Comparison of ENCODE assay signal across 8 cellular contexts in genomic region chr20:23361651-23362391, GRCh38. TPM values are rescaled to one million over a fixed set of nuclear protein-coding genes. Genes with fewer than 3 reads are reported as not detected.
DNase-seq lines count a peak whose midpoint lies in the region; ATAC-seq and TF ChIP-seq lines count a peak whose summit lies in the region.

TSS of gene GZF1 (plus strand) at chr20:23362182. CDS start at chr20:23364384, 2,202 bp downstream.

- WGBS in psoas muscle, 3 donors, result 0% methylated on average over 65 to 94 of the region's 95 CpGs
- under 1% methylated on average over 95 of the region's 95 CpGs for WGBS in urinary bladder

- peak within 1 kb of the TSS; percentile 96 for H3K27ac ChIP-seq in angular gyrus (ENCODE audit: low read depth, low read length)
- peak within 1 kb of the TSS; percentile 99 for H3K27ac ChIP-seq in psoas muscle
- peak within 1 kb of the TSS; percentile 92 for H3K27ac ChIP-seq in urinary bladder (ENCODE audit: low read depth)

- H3K9me3 ChIP-seq in psoas muscle, result no peaks in the 10 kb centered on the region

- TF ChIP-seq POLR2A in GM18505 (IDR thresholded peaks at IDR 0.05; ENCODE audit: borderline replicate concordance, extremely low read depth, insufficient read depth, insufficient read length), result peak; percentile 85

- no peaks in the 10 kb centered on the region for H3K27me3 ChIP-seq in psoas muscle (ENCODE audit: insufficient read depth in 3 of 3, low read length in 2 of 3)

- ATAC-seq in GM18505 (IDR thresholded peaks at IDR 0.05; ENCODE audit: unreplicated experiment), result peak; percentile 55
- ATAC-seq in HG02970 (IDR thresholded peaks at IDR 0.05; ENCODE audit: low FRiP score, unreplicated experiment), result peak; percentile 75
- peak; percentile 89 for ATAC-seq in left ventricle myocardium superior
- ATAC-seq in psoas muscle, result peak; percentile 83 to 89 (median 86)

- H3K36me3 ChIP-seq in psoas muscle (ENCODE audit: insufficient read depth in 1 of 2, low read depth in 1 of 2) (peaks cover 0 to 20% of the 10 kb centered on the region in 2 donors), urinary bladder (ENCODE audit: insufficient read depth) (no peaks in the 10 kb centered on the region)

- H3K4me1 ChIP-seq in psoas muscle, result peaks cover 55% of the 10 kb centered on the region
- peaks cover 4% of the 10 kb centered on the region for H3K4me1 ChIP-seq in urinary bladder (ENCODE audit: insufficient read depth)

- no peak for TF ChIP-seq CTCF in psoas muscle (IDR thresholded peaks at IDR 0.05)

- peak; percentile 55 for DNase-seq in NCI-H187 treated with DMSO at 0.1 percent for 48 hours (lab: John Stamatoyannopoulos, UW)
- peak; percentile 96 to 99 (median 97) for DNase-seq in T-helper 2 cell
- peak; percentile 99 for DNase-seq in left ventricle myocardium superior
- peak; percentile 98 to 99 for DNase-seq in psoas muscle

- peak within 1 kb of the TSS; percentile 77 for H3K4me3 ChIP-seq in psoas muscle
- peak within 1 kb of the TSS; percentile 84 for H3K4me3 ChIP-seq in urinary bladder (ENCODE audit: low read depth, low read length)

- intact Hi-C loops in left ventricle myocardium superior (cut with micrococcal nuclease), result loop anchor here (10.0 kb wide), 1 partner anchor 53 kb away; no protein-coding TSS in a partner anchor
- intact Hi-C loops in psoas muscle (cut with DNase I), result loop anchor here in 1 of 2 donors (5.0 kb wide), 3 partner anchors 35 to 275 kb away; partner anchors contain the start of gene CST3

RNA-seq across cellular contexts. Expression of gene GZF1, which starts in this region (rescaled TPM):
- 26.7 TPM for total RNA-seq in left ventricle myocardium superior
- total RNA-seq in psoas muscle, result 10 to 100 TPM in 3 of 4 donors, 1 to 10 TPM in 1; 9.7 to 20.7 (median 11.9) TPM
- polyA plus RNA-seq in psoas muscle, result 10 to 100 TPM in 1 of 3 donors, 1 to 10 TPM in 2; 5.3 to 10.5 (median 6.8) TPM
- total RNA-seq in urinary bladder, result 14.1 TPM
- 18.3 TPM for polyA plus RNA-seq in urinary bladder

Comparison
In these comparisons a context has a peak if more than half of its experiments do, and no peak if none do; other contexts are left out.
1. Peak in every context shown above with its lines: DNase-seq, ATAC-seq, H3K4me3 ChIP-seq and H3K27ac ChIP-seq.